2 cellular contexts compared by ENCODE assay signal in the genomic region with DNA sequence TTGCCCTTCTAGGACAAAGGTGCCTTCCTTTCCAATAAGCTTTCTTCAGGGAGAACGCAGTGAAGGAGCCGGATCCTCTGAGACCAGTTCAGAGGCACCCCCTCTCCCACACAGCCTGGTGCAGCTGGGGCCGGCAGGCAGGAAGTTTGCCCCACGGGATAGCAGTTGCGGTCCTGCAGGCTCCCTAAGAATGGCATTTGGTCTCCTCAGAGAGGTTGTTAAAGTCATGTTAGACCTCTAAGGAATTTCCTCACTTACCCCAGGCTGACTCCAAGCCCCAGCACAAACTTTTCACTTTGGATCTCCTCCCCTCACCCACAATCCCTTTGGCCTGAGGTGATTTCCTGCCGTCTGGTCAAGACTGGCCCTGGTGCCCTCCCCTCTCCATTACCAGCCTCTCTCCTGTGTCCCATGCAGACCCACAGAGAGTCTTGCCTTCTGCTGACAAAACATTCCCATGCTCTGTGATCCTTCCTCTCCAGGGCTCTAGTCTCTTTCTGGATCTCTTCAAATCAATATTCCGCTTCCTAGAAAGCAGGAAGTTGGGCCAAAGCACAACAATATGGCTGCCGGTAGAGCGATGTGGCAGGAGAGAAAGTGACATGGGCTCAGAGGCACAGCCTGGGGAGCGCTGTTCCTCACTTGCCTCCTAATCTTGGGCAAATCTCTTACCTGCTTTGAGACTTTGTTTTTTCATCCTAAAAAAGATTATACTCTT.
TF ChIP-seq lines count a peak whose summit lies in the region.

No MANE protein-coding gene starts in this region.

TF ChIP-seq in SK-N-SH, 30 proteins besides CTCF, POLR2A, EP300 and RAD21:
- TF ChIP-seq MXI1 (IDR thresholded peaks at IDR 0.05; ENCODE audit: low read depth, low read length) (no peak), POLR2AphosphoS5 (IDR thresholded peaks at IDR 0.05; ENCODE audit: low read depth, low read length) (no peak), ZBTB33 (IDR thresholded peaks at IDR 0.05; ENCODE audit: borderline replicate concordance, low read depth) (no peak), YY1 (IDR thresholded peaks at IDR 0.05; ENCODE audit: low read depth) (peak; percentile 34; the same call in 1 of the 2 replicates)

TF ChIP-seq in endothelial cell of umbilical vein, 7 proteins besides CTCF, POLR2A, EP300 and RAD21:
- TF ChIP-seq MYC (IDR thresholded peaks at IDR 0.05; ENCODE audit: low read depth, low read length), result no peak
- no peak for TF ChIP-seq POLR2AphosphoS5 (IDR thresholded peaks at IDR 0.05; ENCODE audit: insufficient read depth, low read depth, low read length)
- TF ChIP-seq FOS (IDR thresholded peaks at IDR 0.05; ENCODE audit: borderline replicate concordance, insufficient read depth, low read length), result no peak
- no peak for TF ChIP-seq GATA2 (IDR thresholded peaks at IDR 0.05; ENCODE audit: insufficient read depth, insufficient read length, low read depth, low read length)
- no peak for TF ChIP-seq MAX (IDR thresholded peaks at IDR 0.05; ENCODE audit: insufficient read depth, insufficient read length)
- TF ChIP-seq EZH2 (IDR thresholded peaks at IDR 0.05; ENCODE audit: borderline replicate concordance, low read depth, low read length, severe bottlenecking), result no peak
- no peak for TF ChIP-seq JUN (IDR thresholded peaks at IDR 0.05; ENCODE audit: borderline replicate concordance, insufficient read depth, insufficient read length, low read depth)
